In the genomic region with DNA sequence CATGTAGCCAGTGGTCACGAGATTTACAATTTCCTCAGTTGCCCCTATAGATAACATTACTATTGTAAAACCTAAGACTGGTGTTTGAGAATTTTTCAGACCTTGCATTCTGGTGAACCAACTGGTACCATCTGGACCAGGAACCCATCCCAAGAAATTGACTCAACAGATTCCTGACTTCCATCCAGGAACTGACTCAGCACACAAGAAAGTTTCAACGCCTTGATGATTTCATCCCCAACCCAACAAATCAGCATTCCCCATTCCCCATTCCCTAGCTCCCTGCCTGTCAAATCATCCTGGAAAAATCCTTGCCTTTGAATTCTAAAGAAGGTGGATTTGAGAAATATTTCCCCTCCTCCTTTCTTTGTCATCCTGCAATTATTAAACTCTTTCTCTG, we compare ENCODE assay signal across 17 cellular contexts.
A peak's percentile ranks its signal among the peaks of the same experiment; 100 is the strongest.
DNase-seq lines count a peak whose midpoint lies in the region; ATAC-seq, FAIRE-seq and TF ChIP-seq lines count a peak whose summit lies in the region.
"Had no signal": no experiment of that assay in that cellular context is flagged by ENCODE, and none has a peak within 500 bp of the region (broad histone marks: within the 10 kb centered on the region; RNA-seq: fewer than 3 reads in every experiment).

No MANE protein-coding gene starts in this region.

- no peak overlapping the region for H3K4me3 ChIP-seq in osteoblast (ENCODE audit: insufficient read depth, low read length)

- H3K27ac Mint-ChIP-seq in activated CD4-positive, alpha-beta T cell treated with anti-CD3 and anti-CD28 coated beads for 36 hours: no peak overlapping the region
- H3K27ac Mint-ChIP-seq: activated CD4-positive, alpha-beta T cell treated with anti-CD3 and anti-CD28 coated beads, Interleukin-2, amount 10 ng/mL, durations not matched to agents 7 days and 5 days; CD4-positive, alpha-beta memory T cell; stimulated activated memory B cell treated with anti-CD40 and anti-IgM and Interleukin-4, amounts not matched to agents 10 μg/mL and 1 μg/mL and 100 μg/mL, for 72 hours had no signal

- ATAC-seq in activated CD4-positive, alpha-beta T cell treated with anti-CD3 and anti-CD28 coated beads for 36 hours: no peak
- ATAC-seq: activated T-cell treated with anti-CD3 and anti-CD28 coated beads, Interleukin-2, amount 50 U/mL, for 4 hours; stimulated activated memory B cell treated with anti-CD40 and anti-IgM and Interleukin-4, amounts not matched to agents 10 μg/mL and 1 μg/mL and 100 μg/mL, for 72 hours had no signal

- H3K79me2 ChIP-seq in osteoblast (ENCODE audit: insufficient read depth, low read length): no peaks in the 10 kb centered on the region

- H3K27ac ChIP-seq in epithelial cell of prostate (peak overlapping the region; percentile 15), osteoblast (ENCODE audit: low read depth, low read length) (no peak overlapping the region)

- peaks cover 2% of the 10 kb centered on the region for H3K36me3 Mint-ChIP-seq in activated CD4-positive, alpha-beta T cell treated with anti-CD3 and anti-CD28 coated beads for 36 hours (ENCODE audit: low read depth)
- H3K36me3 Mint-ChIP-seq: CD4-positive, alpha-beta memory T cell; stimulated activated memory B cell treated with anti-CD40 and anti-IgM and Interleukin-4, amounts not matched to agents 10 μg/mL and 1 μg/mL and 100 μg/mL, for 72 hours had no signal

- H3K4me1 ChIP-seq in osteoblast (ENCODE audit: insufficient read depth, low read length): peaks cover 9% of the 10 kb centered on the region

- H3K27me3 ChIP-seq in osteoblast (ENCODE audit: insufficient read depth, low read length): no peaks in the 10 kb centered on the region

- DNase-seq in EL: peak; percentile 60
- peak; percentile 50 for DNase-seq in RCC 7860 (ENCODE audit: low spot score)
- peak; percentile 2 for DNase-seq in epithelial cell of prostate (ENCODE audit: low read depth, low spot score)
- DNase-seq in osteoblast (ENCODE audit: insufficient read length, low spot score, missing footprints): peak; percentile 0
- no peak for DNase-seq in activated CD4-positive, alpha-beta T cell treated with anti-CD3 and anti-CD28 coated beads for 36 hours
- no peak for DNase-seq in SIG-M5 treated with dmso at 0.1 percent for 504 hours (lab: John Stamatoyannopoulos, UW; ENCODE audit: unreplicated experiment)
- no peak for DNase-seq in HT-29 (ENCODE audit: low spot score)
- DNase-seq in posterior vena cava (ENCODE audit: low spot score): no peak
- DNase-seq: activated CD4-positive, alpha-beta T cell treated with anti-CD3 and anti-CD28 coated beads, Interleukin-2, amount 10 ng/mL, durations not matched to agents 7 days and 5 days; activated T-cell treated with anti-CD3 and anti-CD28 coated beads, Interleukin-2, amount 50 U/mL, for 4 hours; amygdala; CD4-positive, alpha-beta memory T cell; kidney; NCI-H1092; stimulated activated CD4-positive, alpha-beta T cell treated with anti-CD3 and anti-CD28 coated beads, Interleukin-4, amount 100 ng/mL, for 4 hours; T-helper 2 cell had no signal

- intact Hi-C loops in activated CD4-positive, alpha-beta T cell treated with anti-CD3 and anti-CD28 coated beads for 36 hours (cut with DNase I, micrococcal nuclease): no loop called here
- intact Hi-C loops in posterior vena cava (cut with DNase I): no loop called here

- H3K36me3 ChIP-seq in osteoblast (ENCODE audit: insufficient read depth, low read length): no peaks in the 10 kb centered on the region

- CTCF ChIA-PET in activated CD4-positive, alpha-beta T cell treated with anti-CD3 and anti-CD28 coated beads for 36 hours (lab: Charles Lee): interaction anchor here (0.8 kb wide), 1 partner anchor 44 kb away, joined by 4 read pairs; no protein-coding TSS in a partner anchor

- POLR2A ChIA-PET in activated CD4-positive, alpha-beta T cell treated with anti-CD3 and anti-CD28 coated beads for 36 hours (lab: Charles Lee): no interaction called here

- peaks cover 9% of the 10 kb centered on the region for H3K9me3 Mint-ChIP-seq in activated CD4-positive, alpha-beta T cell treated with anti-CD3 and anti-CD28 coated beads for 36 hours (ENCODE audit: low read depth)

- H3K4me3 Mint-ChIP-seq in activated CD4-positive, alpha-beta T cell treated with anti-CD3 and anti-CD28 coated beads for 36 hours: no peak overlapping the region
- H3K4me3 Mint-ChIP-seq: activated CD4-positive, alpha-beta T cell treated with anti-CD3 and anti-CD28 coated beads, Interleukin-2, amount 10 ng/mL, durations not matched to agents 7 days and 5 days; activated T-cell treated with anti-CD3 and anti-CD28 coated beads, Interleukin-2, amount 50 U/mL, for 4 hours; CD4-positive, alpha-beta memory T cell; stimulated activated memory B cell treated with anti-CD40 and anti-IgM and Interleukin-4, amounts not matched to agents 10 μg/mL and 1 μg/mL and 100 μg/mL, for 72 hours had no signal

- H3K4me1 Mint-ChIP-seq in activated CD4-positive, alpha-beta T cell treated with anti-CD3 and anti-CD28 coated beads for 36 hours: no peaks in the 10 kb centered on the region
- H3K4me1 Mint-ChIP-seq: activated CD4-positive, alpha-beta T cell treated with anti-CD3 and anti-CD28 coated beads, Interleukin-2, amount 10 ng/mL, durations not matched to agents 7 days and 5 days; CD4-positive, alpha-beta memory T cell; stimulated activated memory B cell treated with anti-CD40 and anti-IgM and Interleukin-4, amounts not matched to agents 10 μg/mL and 1 μg/mL and 100 μg/mL, for 72 hours had no signal

- TF ChIP-seq CTCF in osteoblast (IDR thresholded peaks at IDR 0.05; ENCODE audit: extremely low read depth, low read depth, low read length): no peak

- FAIRE-seq in RCC 7860 (lab: Jason Lieb, UNC): peak; percentile 77
- FAIRE-seq: kidney had no signal

- H3K9me3 ChIP-seq in osteoblast (ENCODE audit: low read depth, low read length): no peaks in the 10 kb centered on the region

- no peaks in the 10 kb centered on the region for H4K20me1 ChIP-seq in osteoblast (ENCODE audit: insufficient read depth, low read length)

- no peaks in the 10 kb centered on the region for H3K27me3 Mint-ChIP-seq in activated CD4-positive, alpha-beta T cell treated with anti-CD3 and anti-CD28 coated beads for 36 hours
- H3K27me3 Mint-ChIP-seq: activated CD4-positive, alpha-beta T cell treated with anti-CD3 and anti-CD28 coated beads, Interleukin-2, amount 10 ng/mL, durations not matched to agents 7 days and 5 days; CD4-positive, alpha-beta memory T cell; stimulated activated memory B cell treated with anti-CD40 and anti-IgM and Interleukin-4, amounts not matched to agents 10 μg/mL and 1 μg/mL and 100 μg/mL, for 72 hours had no signal

- H3K4me2 ChIP-seq in osteoblast (ENCODE audit: insufficient read depth, low read length): no peak overlapping the region

- no peak overlapping the region for H2AFZ ChIP-seq in osteoblast (ENCODE audit: low read length)

Comparison
In these comparisons a context has a peak if more than half of its experiments do, and no peak if none do; other contexts are left out.
1. DNase-seq: peak in EL (single experiment), RCC 7860 (single experiment), epithelial cell of prostate (single experiment) and osteoblast (single experiment); none in activated CD4-positive, alpha-beta T cell treated with anti-CD3 and anti-CD28 coated beads for 36 hours (single experiment), SIG-M5 treated with dmso at 0.1 percent for 504 hours (single experiment), HT-29 (single experiment) and posterior vena cava (single experiment).